In genomic region chr5:58582411-58583393, GRCh38 we compare ENCODE assay signal across 8 cellular contexts. TPM values are rescaled to one million over a fixed set of nuclear protein-coding genes. Genes with fewer than 3 reads are reported as not detected.
DNase-seq lines count a peak whose midpoint lies in the region; ATAC-seq and TF ChIP-seq lines count a peak whose summit lies in the region.

TSS of gene RAB3C (plus strand) at chr5:58583075. CDS start at chr5:58583209, 134 bp downstream.

- CTCF ChIA-PET in BJ (lab: Yijun Ruan, JAX), result no interaction called here
- CTCF ChIA-PET in activated B cell treated with CpG ODN at 0.5 μM for 24 hours (lab: Charles Lee), result interaction anchor here (0.7 to 2.0 kb wide), 4 partner anchors 104 to 289 kb away, joined by 3 to 13 read pairs (median 4); no protein-coding TSS in a partner anchor

- POLR2A ChIA-PET in BJ (lab: Charles Lee) (no interaction called here), activated B cell treated with CpG ODN at 0.5 μM for 24 hours (lab: Charles Lee) (interaction anchor here (0.9 to 1.4 kb wide), 4 partner anchors 75 to 123 kb away, joined by 4 to 5 read pairs (median 4); partner anchors contain the start of gene PLK2)

- H3K4me3 ChIP-seq in BJ (ENCODE audit: low read depth, low read length) (peak within 1 kb of the TSS; percentile 40), endodermal cell (ENCODE audit: low read length) (peak within 1 kb of the TSS; percentile 98), lung (peak within 1 kb of the TSS; percentile 35)

- H3K9me3 ChIP-seq in endodermal cell (ENCODE audit: control insufficient read depth, low read length) (no peaks in the 10 kb centered on the region), lung (ENCODE audit: control insufficient read depth in 2 of 2, insufficient read depth in 1 of 2, low read length in 1 of 2) (peaks cover 0 to 1% of the 10 kb centered on the region in 2 donors)

- peaks cover 37% of the 10 kb centered on the region for H3K27me3 Mint-ChIP-seq in activated B cell treated with CpG ODN at 0.5 μM for 24 hours
- peaks cover 44% of the 10 kb centered on the region for H3K27me3 Mint-ChIP-seq in endodermal cell (ENCODE audit: insufficient read depth)

- WGBS in endodermal cell (ENCODE audit: insufficient coverage in 1 of 2, insufficient read length in 1 of 2), 2 experiments, result 0% methylated on average over 40 to 62 of the region's 62 CpGs
- WGBS in lung, 2 donors, result 1 to 2% methylated on average over 62 of the region's 62 CpGs

- H3K36me3 ChIP-seq in BJ (ENCODE audit: control insufficient read depth, insufficient read depth, low read length) (no peaks in the 10 kb centered on the region), endodermal cell (ENCODE audit: control insufficient read depth, insufficient read depth, low read length) (no peaks in the 10 kb centered on the region), lung (ENCODE audit: control insufficient read depth in 2 of 2, insufficient read depth in 2 of 2, low read length in 2 of 2) (no peaks in the 10 kb centered on the region)

- intact Hi-C loops in activated B cell treated with CpG ODN at 0.5 μM for 24 hours (cut with micrococcal nuclease), result loop anchor here (1.0 to 10.0 kb wide), 5 partner anchors 36 to 808 kb away; partner anchors contain the start of genes GAPT and PLK2

- peak within 1 kb of the TSS; percentile 27 for H3K27ac Mint-ChIP-seq in activated B cell treated with CpG ODN at 0.5 μM for 24 hours
- peak within 1 kb of the TSS; percentile 92 for H3K27ac Mint-ChIP-seq in endodermal cell

- H3K4me1 ChIP-seq in endodermal cell (ENCODE audit: control insufficient read depth, insufficient read depth, low read length), result no peaks in the 10 kb centered on the region
- H3K4me1 ChIP-seq in lung (ENCODE audit: control insufficient read depth in 2 of 2, insufficient read depth in 2 of 2, low read length in 2 of 2), result peaks cover 8 to 12% of the 10 kb centered on the region in 2 donors

- H3K4me1 Mint-ChIP-seq in activated B cell treated with CpG ODN at 0.5 μM for 24 hours, result peaks cover 25% of the 10 kb centered on the region
- peaks cover 9% of the 10 kb centered on the region for H3K4me1 Mint-ChIP-seq in endodermal cell

- ATAC-seq in GM19025 (IDR thresholded peaks at IDR 0.05; ENCODE audit: low read depth, unreplicated experiment) (peak; percentile 100), HG03139 (IDR thresholded peaks at IDR 0.05; ENCODE audit: unreplicated experiment) (peak; percentile 100), activated B cell treated with CpG ODN at 0.5 μM for 24 hours (ENCODE audit: low read depth) (peak; percentile 100), lung (ENCODE audit: insufficient read depth, low FRiP score) (peak; percentile 100)

- H3K9ac ChIP-seq in endodermal cell (ENCODE audit: extremely low read depth, low read length, poor library complexity, severe bottlenecking), result peak within 1 kb of the TSS; percentile 52

- TF ChIP-seq CTCF in BJ (IDR thresholded peaks at IDR 0.05; ENCODE audit: insufficient read depth, low read depth, low read length) (no peak), activated B cell treated with CpG ODN at 0.5 μM for 24 hours (IDR thresholded peaks at IDR 0.05) (no peak), endodermal cell (conservative IDR thresholded peaks at IDR 0.05) (peak; percentile 12), lung (IDR thresholded peaks at IDR 0.05; ENCODE audit: control extremely low read depth, extremely low read depth) (no peak)

- H3K27me3 ChIP-seq in BJ (ENCODE audit: control insufficient read depth, insufficient read depth, low read length) (peaks cover 2% of the 10 kb centered on the region), endodermal cell (ENCODE audit: control insufficient read depth, insufficient read depth, low read length, poor library complexity, severe bottlenecking) (peaks cover 47% of the 10 kb centered on the region), lung (ENCODE audit: control insufficient read depth, insufficient read depth) (no peaks in the 10 kb centered on the region)

- no peak within 1 kb of the TSS for H3K27ac ChIP-seq in endodermal cell (ENCODE audit: low read depth, low read length)
- no peak within 1 kb of the TSS for H3K27ac ChIP-seq in lung (ENCODE audit: low read depth in 1 of 2, low read length in 1 of 2)

- H3K4me3 Mint-ChIP-seq in activated B cell treated with CpG ODN at 0.5 μM for 24 hours (peak within 1 kb of the TSS; percentile 97), endodermal cell (peak within 1 kb of the TSS; percentile 92)

- H3K36me3 Mint-ChIP-seq in activated B cell treated with CpG ODN at 0.5 μM for 24 hours (ENCODE audit: low read depth) (peaks cover 9% of the 10 kb centered on the region), endodermal cell (ENCODE audit: low read depth) (no peaks in the 10 kb centered on the region)

- peak; percentile 73 for DNase-seq in BJ (ENCODE audit: low read depth)
- peak; percentile 30 for DNase-seq in NCI-H2196 (lab: John Stamatoyannopoulos, UW; ENCODE audit: unreplicated experiment)
- peak; percentile 68 for DNase-seq in activated B cell treated with CpG ODN at 0.5 μM for 24 hours
- DNase-seq in endodermal cell, result peak; percentile 98
- DNase-seq in lung (ENCODE audit: low spot score), result peak; percentile 92
- DNase-seq in stimulated activated CD4-positive, alpha-beta T cell treated with anti-CD3 and anti-CD28 coated beads, TNF-alpha, amount 100 ng/mL, for 24 hours (ENCODE audit: low read depth in 3 of 3), result peak; percentile 10 to 63 (median 26)

- H3K9me3 Mint-ChIP-seq in activated B cell treated with CpG ODN at 0.5 μM for 24 hours (no peaks in the 10 kb centered on the region), endodermal cell (no peaks in the 10 kb centered on the region)

RNA-seq across cellular contexts. Expression of gene RAB3C, which starts in this region (rescaled TPM):
- polyA plus RNA-seq in BJ (2011; rRNA removed) (not detected in 2 replicates), lung (under 1 TPM; 0.35 to 0.66 TPM)
- polyA minus RNA-seq in BJ (2011; rRNA and poly(A)+ RNA removed), result not detected in 2 replicates
- total RNA-seq in activated B cell treated with CpG ODN at 0.5 μM for 24 hours (0.47 TPM in 1 of 2 replicates, not detected in the other), endodermal cell (10 to 100 TPM in 1 of 2 donors, 1 to 10 TPM in 1; 5.8 to 15.1 TPM), lung (1 to 10 TPM; 1.1 TPM)
- 20.3 TPM for polyA plus RNA-seq in endodermal cell (2013, experiment 1 of 2)
- polyA plus RNA-seq in endodermal cell (2013, experiment 2 of 2), result 19.6 TPM

Comparison
In these comparisons a context has a peak if more than half of its experiments do, and no peak if none do; other contexts are left out.
1. Peak in DNase-seq and H3K4me3 ChIP-seq in BJ; RNA of the gene not detected or under 1 TPM.
2. Peak in DNase-seq and ATAC-seq in activated B cell treated with CpG ODN at 0.5 μM for 24 hours; RNA of the gene not detected or under 1 TPM.
3. DNase-seq: peak in every context shown above with its lines; median percentile 98 in endodermal cell; 92 in lung; 73 in BJ; 68 in activated B cell treated with CpG ODN at 0.5 μM for 24 hours; 30 in NCI-H2196; 26 in stimulated activated CD4-positive, alpha-beta T cell treated with anti-CD3 and anti-CD28 coated beads, TNF-alpha, amount 100 ng/mL, for 24 hours.
4. H3K4me3 ChIP-seq: peak in every context shown above with its lines; median percentile 98 in endodermal cell; 40 in BJ; 35 in lung.